ENCODE assay signal across 9 cellular contexts in the genomic region with DNA sequence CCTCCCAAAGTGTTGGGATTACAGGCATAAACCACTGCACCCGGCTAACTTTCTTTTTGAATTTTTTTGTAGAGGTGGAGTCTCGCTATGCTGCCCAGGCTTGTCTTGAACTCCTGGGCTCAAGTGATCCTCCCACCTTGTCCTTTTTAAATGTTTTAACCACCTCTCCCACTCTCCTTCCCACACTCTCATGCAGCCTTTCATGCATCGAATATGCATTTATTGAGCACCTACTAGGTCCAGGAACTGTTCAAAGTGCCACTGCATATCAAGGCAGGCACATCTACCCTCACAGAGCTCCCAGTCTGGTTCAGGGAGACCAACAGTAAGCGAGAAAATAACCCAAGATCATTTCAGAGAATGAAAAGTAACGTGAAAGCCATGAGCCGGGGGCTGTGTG. TPM values are rescaled to one million over a fixed set of nuclear protein-coding genes. Genes with fewer than 3 reads are reported as not detected.
DNase-seq lines count a peak whose midpoint lies in the region; ATAC-seq and TF ChIP-seq lines count a peak whose summit lies in the region.
"Had no signal": no experiment of that assay in that cellular context is flagged by ENCODE, and none has a peak within 500 bp of the region (broad histone marks: within the 10 kb centered on the region; RNA-seq: fewer than 3 reads in every experiment).

No MANE protein-coding gene starts in this region.

- peak overlapping the region in 1 of 2 donors; percentile 78 for H3K27ac ChIP-seq in testis
- H3K27ac ChIP-seq in mesendoderm (ENCODE audit: low read depth, low read length): no peak overlapping the region

- intact Hi-C loops in testis (cut with DNase I; ENCODE audit: low total_unique reads): no loop called here

- H2AK5ac ChIP-seq in mesendoderm (ENCODE audit: low read length): no peak overlapping the region

- H3K4me3 ChIP-seq in GM12864 (ENCODE audit: low read depth, low read length) (peak overlapping the region; percentile 98), fibroblast of mammary gland (ENCODE audit: control insufficient read depth, low read depth, low read length) (peak overlapping the region; percentile 85), skeletal muscle cell (ENCODE audit: low read depth, low read length) (peak overlapping the region; percentile 86), testis (no peak overlapping the region), mesendoderm (ENCODE audit: low read length) (no peak overlapping the region), H7 (ENCODE audit: insufficient read depth, low read depth, low read length) (no peak overlapping the region)

- no peak overlapping the region for H3K4ac ChIP-seq in mesendoderm (ENCODE audit: low read depth, low read length)

- H3K27me3 ChIP-seq in testis: no peaks in the 10 kb centered on the region
- peaks cover 3% of the 10 kb centered on the region for H3K27me3 ChIP-seq in mesendoderm (ENCODE audit: insufficient read depth, low read length, poor library complexity)
- peaks cover 12% of the 10 kb centered on the region for H3K27me3 ChIP-seq in H7 (ENCODE audit: control insufficient read depth, insufficient read depth, low read length)

- H3K36me3 ChIP-seq in testis (ENCODE audit: low read depth, missing control alignments) (no peaks in the 10 kb centered on the region), mesendoderm (ENCODE audit: control insufficient read depth, insufficient read depth, low read length) (no peaks in the 10 kb centered on the region), H7 (replicated peaks; ENCODE audit: control insufficient read depth, insufficient read depth, low read length) (no peaks in the 10 kb centered on the region)

- H3K4me2 ChIP-seq in mesendoderm (ENCODE audit: low read length): no peak overlapping the region

- peak overlapping the region; percentile 97 for H3K27ac Mint-ChIP-seq in T-helper 17 cell

- H3K56ac ChIP-seq in mesendoderm (ENCODE audit: low read length): no peak overlapping the region

- H3K79me2 ChIP-seq in mesendoderm (ENCODE audit: control insufficient read depth, insufficient read depth, low read length): no peaks in the 10 kb centered on the region

- peaks cover 27% of the 10 kb centered on the region for H3K4me1 Mint-ChIP-seq in T-helper 17 cell

- H3K79me1 ChIP-seq in mesendoderm (ENCODE audit: low read length): no peaks in the 10 kb centered on the region

- no peak for TF ChIP-seq CTCF in GM12864 (IDR thresholded peaks at IDR 0.05; ENCODE audit: low read depth, low read length, missing control alignments)
- TF ChIP-seq CTCF in fibroblast of mammary gland (conservative IDR thresholded peaks at IDR 0.05; ENCODE audit: control insufficient read depth, insufficient read depth, low read depth, low read length): no peak
- TF ChIP-seq CTCF in testis (IDR thresholded peaks at IDR 0.05): no peak

- DNase-seq in GM12864 (ENCODE audit: low read depth) (no peak), T-helper 17 cell (no peak), fibroblast of mammary gland (ENCODE audit: low read depth) (no peak), skeletal muscle cell (ENCODE audit: low read depth) (no peak), Ammon's horn (ENCODE audit: low spot score) (no peak), testis (no peak), mesendoderm (no peak), H7 (no peak)
- DNase-seq: activated CD4-positive, alpha-beta T cell treated with anti-CD3 and anti-CD28 coated beads, Interleukin-2, amount 50 U/mL, for 4 hours had no signal

- H3K23ac ChIP-seq in mesendoderm (ENCODE audit: low read length): no peak overlapping the region

- H3K4me1 ChIP-seq in testis (peaks cover 8% of the 10 kb centered on the region), mesendoderm (ENCODE audit: control insufficient read depth, low read depth, low read length) (no peaks in the 10 kb centered on the region)

- no peak overlapping the region for H2BK120ac ChIP-seq in mesendoderm (ENCODE audit: low read depth, low read length)

- WGBS in testis, 2 donors: 88 to 95% methylated on average over 6 of the region's 6 CpGs
- WGBS in mesendoderm (ENCODE audit: extremely low coverage, insufficient coverage, low lambda C conversion rate): no CpG with 5 or more reads among the region's 6 CpGs

- no peak for ATAC-seq in T-helper 17 cell

- H3K4me3 Mint-ChIP-seq in T-helper 17 cell: peak overlapping the region; percentile 98

- H2BK15ac ChIP-seq in mesendoderm (replicated peaks; ENCODE audit: low read depth): no peak overlapping the region

- no peak for TF ChIP-seq POLR2A in testis (IDR thresholded peaks at IDR 0.05)

- H3K18ac ChIP-seq in mesendoderm (ENCODE audit: low read length): no peak overlapping the region

- H4K8ac ChIP-seq in mesendoderm (ENCODE audit: low read depth, low read length): no peak overlapping the region

- H4K5ac ChIP-seq in mesendoderm (ENCODE audit: low read length): no peak overlapping the region

- no peak overlapping the region for H2BK5ac ChIP-seq in mesendoderm (ENCODE audit: low read length)

- no peaks in the 10 kb centered on the region for H3K27me3 Mint-ChIP-seq in T-helper 17 cell

- H3K9ac ChIP-seq in mesendoderm (ENCODE audit: low read length): no peak overlapping the region

- H3K9me3 ChIP-seq in T-helper 17 cell (ENCODE audit: control insufficient read depth, low read length, poor library complexity, severe bottlenecking) (no peaks in the 10 kb centered on the region), testis (no peaks in the 10 kb centered on the region)

- H3K36me3 Mint-ChIP-seq in T-helper 17 cell (ENCODE audit: low read depth): peaks cover 8% of the 10 kb centered on the region

RNA-seq across cellular contexts. Expression of gene TICAM1, which starts 1.2 kb away (rescaled TPM):
- 10 to 100 TPM; 23.4 to 29.1 TPM for total RNA-seq in T-helper 17 cell
- total RNA-seq in testis: 1 to 10 TPM; 5.0 to 6.3 TPM
- 4.8 TPM for polyA plus RNA-seq in testis (ENCODE audit: insufficient read depth, low read depth, low replicate concordance)
- polyA plus RNA-seq in mesendoderm (2013, experiment 1 of 2): 0.31 TPM
- 0.41 TPM for polyA plus RNA-seq in mesendoderm (2013, experiment 2 of 2)
- 0.17 and 0.30 TPM in 2 replicates for total RNA-seq in H7 (2014; rRNA removed; shearing (Covaris generic))

RNA-seq across cellular contexts. Expression of gene PLIN3, which starts 37.1 kb away (rescaled TPM):
- 10 to 100 TPM; 19.7 to 21.7 TPM for total RNA-seq in T-helper 17 cell
- 10 to 100 TPM; 63.4 to 82.8 TPM for total RNA-seq in testis
- polyA plus RNA-seq in testis (ENCODE audit: insufficient read depth, low read depth, low replicate concordance): 109 TPM
- 27.5 TPM for polyA plus RNA-seq in mesendoderm (2013, experiment 1 of 2)
- polyA plus RNA-seq in mesendoderm (2013, experiment 2 of 2): 28.8 TPM
- 88.8 and 95.2 TPM in 2 replicates for total RNA-seq in H7 (2014; rRNA removed; shearing (Covaris generic))

RNA-seq across cellular contexts. Expression of gene FEM1A, which starts 38.8 kb away (rescaled TPM):
- 10 to 100 TPM in 1 of 2 donors, 1 to 10 TPM in 1; 9.9 to 13.4 TPM for total RNA-seq in T-helper 17 cell
- total RNA-seq in testis: 10 to 100 TPM; 14.3 to 15.8 TPM
- 7.5 TPM for polyA plus RNA-seq in testis (ENCODE audit: insufficient read depth, low read depth, low replicate concordance)
- polyA plus RNA-seq in mesendoderm (2013, experiment 1 of 2): 10.0 TPM
- 10.0 TPM for polyA plus RNA-seq in mesendoderm (2013, experiment 2 of 2)
- 16.1 and 17.2 TPM in 2 replicates for total RNA-seq in H7 (2014; rRNA removed; shearing (Covaris generic))

Comparison
In these comparisons a context has a peak if more than half of its experiments do, and no peak if none do; other contexts are left out.
1. H3K4me3 ChIP-seq: peak in GM12864 (single experiment), fibroblast of mammary gland (single experiment) and skeletal muscle cell (single experiment); none in testis (0 of 2), mesendoderm (single experiment) and H7 (single experiment).